In genomic region chr7:117072620-117073118, GRCh38 we compare ENCODE assay signal across 9 cellular contexts.
A peak's percentile ranks its signal among the peaks of the same experiment; 100 is the strongest.
DNase-seq lines count a peak whose midpoint lies in the region; ATAC-seq, FAIRE-seq and TF ChIP-seq lines count a peak whose summit lies in the region.
"Had no signal": no experiment of that assay in that cellular context is flagged by ENCODE, and none has a peak within 500 bp of the region (broad histone marks: within the 10 kb centered on the region; RNA-seq: fewer than 3 reads in every experiment).

No MANE protein-coding gene starts in this region.

- no peaks in the 10 kb centered on the region for H3K9me3 ChIP-seq in right lobe of liver
- H3K9me3 ChIP-seq in HepG2 (ENCODE audit: low read length) = peaks cover 8% of the 10 kb centered on the region
- H3K9me3 ChIP-seq in left lung = peaks cover 0 to 11% of the 10 kb centered on the region in 2 donors
- no peaks in the 10 kb centered on the region for H3K9me3 ChIP-seq in uterus

- H3K4me3 Mint-ChIP-seq in activated CD4-positive, alpha-beta memory T cell treated with anti-CD3 and anti-CD28 coated beads, Interleukin-2, amount 10 ng/mL, durations not matched to agents 7 days and 5 days = no peak overlapping the region

- no peak for FAIRE-seq in HepG2 (lab: Jason Lieb, UNC)
- FAIRE-seq: frontal cortex had no signal

- H3K27ac ChIP-seq in right lobe of liver = peak overlapping the region in 2 of 3 donors; percentile 9 to 51
- H3K27ac ChIP-seq in HepG2 (ENCODE audit: extremely low read length, insufficient read depth, low read length) = no peak overlapping the region
- H3K27ac ChIP-seq in left lung = peak overlapping the region; percentile 27 to 46
- H3K27ac ChIP-seq in uterus = no peak overlapping the region

- H3K4me3 ChIP-seq in right lobe of liver (no peak overlapping the region), HepG2 (replicated peaks in 1 of 3; ENCODE audit: insufficient read depth in 1 of 3, low read depth in 2 of 3, low read length in 3 of 3) (no peak overlapping the region), left lung (no peak overlapping the region), uterus (no peak overlapping the region)

- intact Hi-C loops in right lobe of liver (cut with DNase I) (no loop called here), HepG2 (cut with micrococcal nuclease; ENCODE audit: unreplicated experiment) (no loop called here), left lung (cut with DNase I) (no loop called here), uterus (cut with DNase I; ENCODE audit: low total_unique reads) (no loop called here)

- no peak overlapping the region for H2AFZ ChIP-seq in HepG2 (ENCODE audit: low read length)

- CTCF ChIA-PET in HepG2 (lab: Yijun Ruan, JAX; ENCODE audit: low intra/inter-chr PET ratio, low total read pairs) = no interaction called here
- CTCF ChIA-PET in activated CD4-positive, alpha-beta memory T cell treated with anti-CD3 and anti-CD28 coated beads, Interleukin-2, amount 10 ng/mL, durations not matched to agents 7 days and 5 days (lab: Charles Lee) = no interaction called here

- H4K20me1 ChIP-seq in HepG2 (ENCODE audit: insufficient read depth, low read length) = no peaks in the 10 kb centered on the region; the same call in 1 of the 2 replicates

- DNase-seq in right lobe of liver = peak; percentile 56 to 71 (median 68)
- DNase-seq in HepG2 (ENCODE audit: low spot score) = no peak
- peak; percentile 95 for DNase-seq in astrocyte of the hippocampus (ENCODE audit: low read depth, low spot score)
- peak in 1 of 2 donors; percentile 73 for DNase-seq in left lung
- DNase-seq in uterus = peak; percentile 23 to 25
- no peak for DNase-seq in ecto neural progenitor cell (ENCODE audit: low spot score)
- no peak for DNase-seq in activated CD4-positive, alpha-beta memory T cell treated with anti-CD3 and anti-CD28 coated beads, Interleukin-2, amount 10 ng/mL, durations not matched to agents 7 days and 5 days

- H3K4me1 ChIP-seq in right lobe of liver (peaks cover 1 to 51% (median 14%) of the 10 kb centered on the region in 4 donors), HepG2 (ENCODE audit: insufficient read depth, low read length) (peaks cover 31% of the 10 kb centered on the region), left lung (peaks cover 16 to 29% of the 10 kb centered on the region in 2 donors), uterus (peaks cover 0 to 6% of the 10 kb centered on the region in 2 donors)

- BruUV-seq in HepG2 (replicated peaks; lab: Mats Ljungman, UMichigan) = no TSS peak

- in situ Hi-C loops in HepG2 (cut with HindIII; ENCODE audit: extremely low pct_ligation_motif_present, low pct_unique_long_range_greater_than_20kb) = no loop called here

- H3K36me3 ChIP-seq in right lobe of liver (no peaks in the 10 kb centered on the region), HepG2 (replicated peaks in 1 of 2; ENCODE audit: control insufficient read depth in 1 of 2, insufficient read depth in 2 of 2, low read length in 2 of 2) (no peaks in the 10 kb centered on the region), left lung (no peaks in the 10 kb centered on the region), uterus (no peaks in the 10 kb centered on the region)

- POLR2A ChIA-PET in HepG2 (lab: Yijun Ruan, JAX) = no interaction called here
- POLR2A ChIA-PET in activated CD4-positive, alpha-beta memory T cell treated with anti-CD3 and anti-CD28 coated beads, Interleukin-2, amount 10 ng/mL, durations not matched to agents 7 days and 5 days (lab: Charles Lee) = no interaction called here

- ATAC-seq in right lobe of liver = peak; percentile 59 to 70 (median 66)
- ATAC-seq in HepG2 = no peak
- peak; percentile 62 for ATAC-seq in left lung
- no peak for ATAC-seq in HG03139 (IDR thresholded peaks at IDR 0.05; ENCODE audit: unreplicated experiment)

- H3K27ac Mint-ChIP-seq in activated CD4-positive, alpha-beta memory T cell treated with anti-CD3 and anti-CD28 coated beads, Interleukin-2, amount 10 ng/mL, durations not matched to agents 7 days and 5 days = no peak overlapping the region

- TF ChIP-seq RAD21 in HepG2 (CRISPR knock-in tag; IDR thresholded peaks at IDR 0.05) = no peak

- H3K4me2 ChIP-seq in HepG2 (ENCODE audit: low read depth, low read length) = no peak overlapping the region

- no peak for TF ChIP-seq CTCF in right lobe of liver (IDR thresholded peaks at IDR 0.05)
- no peak for TF ChIP-seq CTCF in HepG2 (CRISPR knock-in tag; IDR thresholded peaks at IDR 0.05)
- no peak for TF ChIP-seq CTCF in left lung (IDR thresholded peaks at IDR 0.05)
- no peak for TF ChIP-seq CTCF in uterus (IDR thresholded peaks at IDR 0.05)

- WGBS in right lobe of liver (ENCODE audit: insufficient coverage, low coverage, low lambda C conversion rate, missing lambda C conversion rate) = 21% methylated on average over 7 of the region's 7 CpGs
- WGBS in HepG2 (ENCODE audit: low lambda C conversion rate) = 79% methylated on average over 7 of the region's 7 CpGs

- no peaks in the 10 kb centered on the region for H3K27me3 Mint-ChIP-seq in activated CD4-positive, alpha-beta memory T cell treated with anti-CD3 and anti-CD28 coated beads, Interleukin-2, amount 10 ng/mL, durations not matched to agents 7 days and 5 days

- TF ChIP-seq POLR2A in right lobe of liver (IDR thresholded peaks at IDR 0.05) (no peak), HepG2 (IDR thresholded peaks at IDR 0.05; ENCODE audit: insufficient read depth in 1 of 2, low read depth in 2 of 2, low read length in 2 of 2) (no peak), uterus (IDR thresholded peaks at IDR 0.05) (no peak)

- TF ChIP-seq EP300 in HepG2 (IDR thresholded peaks at IDR 0.05; ENCODE audit: low read depth in 2 of 2, low read length in 2 of 2) (no peak), HepG2 (CRISPR knock-in tag; IDR thresholded peaks at IDR 0.05; ENCODE audit: borderline replicate concordance) (no peak)

- H3K36me3 Mint-ChIP-seq in activated CD4-positive, alpha-beta memory T cell treated with anti-CD3 and anti-CD28 coated beads, Interleukin-2, amount 10 ng/mL, durations not matched to agents 7 days and 5 days (ENCODE audit: low read depth) = no peaks in the 10 kb centered on the region

- peaks cover 3% of the 10 kb centered on the region for H3K9me3 Mint-ChIP-seq in activated CD4-positive, alpha-beta memory T cell treated with anti-CD3 and anti-CD28 coated beads, Interleukin-2, amount 10 ng/mL, durations not matched to agents 7 days and 5 days

- no peaks in the 10 kb centered on the region for H3K27me3 ChIP-seq in right lobe of liver
- no peaks in the 10 kb centered on the region; a peak in 1 of 5 replicates for H3K27me3 ChIP-seq in HepG2 (ENCODE audit: control insufficient read depth in 1 of 2, insufficient read depth in 2 of 2, low read length in 2 of 2)
- no peaks in the 10 kb centered on the region for H3K27me3 ChIP-seq in left lung
- no peaks in the 10 kb centered on the region for H3K27me3 ChIP-seq in uterus

- H3K79me2 ChIP-seq in HepG2 (ENCODE audit: insufficient read depth, low read length) = no peaks in the 10 kb centered on the region

- no peak overlapping the region for H3K9ac ChIP-seq in HepG2 (ENCODE audit: insufficient read depth, low read depth, low read length)

- peaks cover 5% of the 10 kb centered on the region for H3K4me1 Mint-ChIP-seq in activated CD4-positive, alpha-beta memory T cell treated with anti-CD3 and anti-CD28 coated beads, Interleukin-2, amount 10 ng/mL, durations not matched to agents 7 days and 5 days

TF ChIP-seq in HepG2, 621 proteins besides CTCF, POLR2A, EP300 and RAD21 (continues in another document):
- TF ChIP-seq ZFP1 (CRISPR knock-in tag; IDR thresholded peaks at IDR 0.05) (no peak), ZNF33A (CRISPR knock-in tag; IDR thresholded peaks at IDR 0.05; ENCODE audit: borderline replicate concordance) (no peak), PREB (CRISPR knock-in tag; IDR thresholded peaks at IDR 0.05) (no peak), NFIB (CRISPR knock-in tag; IDR thresholded peaks at IDR 0.05; ENCODE audit: borderline replicate concordance) (no peak), ZNF710 (CRISPR knock-in tag; IDR thresholded peaks at IDR 0.05; ENCODE audit: borderline replicate concordance) (no peak), ZSCAN22 (CRISPR knock-in tag; IDR thresholded peaks at IDR 0.05) (no peak), ZNF639 (CRISPR knock-in tag; conservative IDR thresholded peaks at IDR 0.05) (no peak)

Comparison
In these comparisons a context has a peak if more than half of its experiments do, and no peak if none do; other contexts are left out.
1. ATAC-seq: peak in right lobe of liver (4 of 4) and left lung (single experiment); none in HepG2 (single experiment) and HG03139 (single experiment).
2. DNase-seq: peak in right lobe of liver (3 of 3), astrocyte of the hippocampus (single experiment) and uterus (2 of 2); none in HepG2 (single experiment), ecto neural progenitor cell (single experiment) and activated CD4-positive, alpha-beta memory T cell treated with anti-CD3 and anti-CD28 coated beads, Interleukin-2, amount 10 ng/mL, durations not matched to agents 7 days and 5 days (single experiment).
3. H3K27ac ChIP-seq: peak in right lobe of liver (2 of 3) and left lung (2 of 2); none in HepG2 (single experiment) and uterus (0 of 2).